In genomic region chr22:35726398-35726797, GRCh38 we compare ENCODE assay signal across 22 cellular contexts. TPM values are rescaled to one million over a fixed set of nuclear protein-coding genes. Genes with fewer than 3 reads are reported as not detected.
"Had no signal": no experiment of that assay in that cellular context is flagged by ENCODE, and none has a peak within 500 bp of the region (broad histone marks: within the 10 kb centered on the region; RNA-seq: fewer than 3 reads in every experiment).

No MANE protein-coding gene starts in this region.

- DNase-seq: activated CD4-positive, alpha-beta T cell treated with anti-CD3 and anti-CD28 coated beads for 4 hours; activated CD8-positive, alpha-beta memory T cell treated with anti-CD3 and anti-CD28 coated beads, Interleukin-2, amount 50 U/mL, for 4 hours; activated CD8-positive, alpha-beta T cell treated with anti-CD3 and anti-CD28 coated beads for 36 hours; activated gamma-delta T cell treated with Interleukin-2 at 50 U/mL for 16 hours; activated naive CD4-positive, alpha-beta T cell treated with anti-CD3 and anti-CD28 coated beads, Interleukin-2, amount 10 ng/mL, durations not matched to agents 7 days and 5 days; activated naive CD8-positive, alpha-beta T cell treated with anti-CD3 and anti-CD28 coated beads for 36 hours; activated T-cell treated with anti-CD3 and anti-CD28 coated beads, Interleukin-2, amount 50 U/mL, for 72 hours; brain microvascular endothelial cell; Karpas-422; MM.1S; NCI-H1105 treated with DMSO at 0.1 percent for 48 hours; NCI-H1436 treated with DMSO at 0.1 percent for 48 hours; NCI-H187; NCI-H2081; NCI-H510A treated with DMSO at 0.1 percent for 48 hours had no signal

- ATAC-seq: activated CD4-positive, CD25-positive, alpha-beta regulatory T cell treated with anti-CD3 and anti-CD28 coated beads, Interleukin-2, amount 50 U/mL, for 24 hours; activated CD8-positive, alpha-beta T cell treated with anti-CD3 and anti-CD28 coated beads for 36 hours; activated T-cell treated with anti-CD3 and anti-CD28 coated beads, Interleukin-2, amount 50 U/mL, for 72 hours had no signal

- H3K4me1 Mint-ChIP-seq: activated naive CD4-positive, alpha-beta T cell treated with anti-CD3 and anti-CD28 coated beads, Interleukin-2, amount 10 ng/mL, durations not matched to agents 7 days and 5 days; activated naive CD8-positive, alpha-beta T cell treated with anti-CD3 and anti-CD28 coated beads for 36 hours had no signal

- H3K27ac Mint-ChIP-seq: activated CD8-positive, alpha-beta T cell treated with anti-CD3 and anti-CD28 coated beads for 36 hours; activated naive CD4-positive, alpha-beta T cell treated with anti-CD3 and anti-CD28 coated beads, Interleukin-2, amount 10 ng/mL, durations not matched to agents 7 days and 5 days; activated naive CD8-positive, alpha-beta T cell treated with anti-CD3 and anti-CD28 coated beads for 36 hours; activated T-cell treated with anti-CD3 and anti-CD28 coated beads, Interleukin-2, amount 50 U/mL, for 72 hours; activated T-helper 2 cell treated with anti-CD3 and anti-CD28 coated beads, Interferon-gamma antibody, Interleukin-2, Interleukin-4, amounts not matched to agents 10 μg/mL and 5 μg/mL and 100 μg/mL, durations not matched to agents 14 hours and 24 hours and 36 hours had no signal

- H3K27me3 Mint-ChIP-seq: activated CD8-positive, alpha-beta T cell treated with anti-CD3 and anti-CD28 coated beads for 36 hours; activated naive CD8-positive, alpha-beta T cell treated with anti-CD3 and anti-CD28 coated beads for 36 hours had no signal

- H3K27me3 ChIP-seq: brain microvascular endothelial cell, cardiac muscle cell had no signal

- H3K36me3 Mint-ChIP-seq: activated naive CD4-positive, alpha-beta T cell treated with anti-CD3 and anti-CD28 coated beads, Interleukin-2, amount 10 ng/mL, durations not matched to agents 7 days and 5 days; activated naive CD8-positive, alpha-beta T cell treated with anti-CD3 and anti-CD28 coated beads for 36 hours had no signal

- H3K27ac ChIP-seq: brain microvascular endothelial cell, cardiac muscle cell, SK-N-MC had no signal

- H3K9me3 Mint-ChIP-seq: activated CD8-positive, alpha-beta T cell treated with anti-CD3 and anti-CD28 coated beads for 36 hours; activated naive CD4-positive, alpha-beta T cell treated with anti-CD3 and anti-CD28 coated beads, Interleukin-2, amount 10 ng/mL, durations not matched to agents 7 days and 5 days; activated naive CD8-positive, alpha-beta T cell treated with anti-CD3 and anti-CD28 coated beads for 36 hours; activated T-cell treated with anti-CD3 and anti-CD28 coated beads, Interleukin-2, amount 50 U/mL, for 72 hours; activated T-helper 2 cell treated with anti-CD3 and anti-CD28 coated beads, Interferon-gamma antibody, Interleukin-2, Interleukin-4, amounts not matched to agents 10 μg/mL and 5 μg/mL and 100 μg/mL, durations not matched to agents 14 hours and 24 hours and 36 hours had no signal

- H3K4me3 Mint-ChIP-seq: activated CD8-positive, alpha-beta T cell treated with anti-CD3 and anti-CD28 coated beads for 36 hours; activated naive CD4-positive, alpha-beta T cell treated with anti-CD3 and anti-CD28 coated beads, Interleukin-2, amount 10 ng/mL, durations not matched to agents 7 days and 5 days; activated naive CD8-positive, alpha-beta T cell treated with anti-CD3 and anti-CD28 coated beads for 36 hours; activated T-cell treated with anti-CD3 and anti-CD28 coated beads, Interleukin-2, amount 50 U/mL, for 72 hours had no signal

- H3K4me3 ChIP-seq: cardiac muscle cell, K562, SK-N-MC had no signal

- H3K36me3 ChIP-seq: brain microvascular endothelial cell, cardiac muscle cell had no signal

RNA-seq across cellular contexts. Expression of gene APOL5, which starts 8.7 kb away (rescaled TPM):
- total RNA-seq: activated CD8-positive, alpha-beta T cell treated with anti-CD3 and anti-CD28 coated beads for 36 hours; activated naive CD8-positive, alpha-beta T cell treated with anti-CD3 and anti-CD28 coated beads for 36 hours; activated T-cell treated with anti-CD3 and anti-CD28 coated beads, Interleukin-2, amount 50 U/mL, for 72 hours; activated T-helper 2 cell treated with anti-CD3 and anti-CD28 coated beads, Interferon-gamma antibody, Interleukin-2, Interleukin-4, amounts not matched to agents 10 μg/mL and 5 μg/mL and 100 μg/mL, durations not matched to agents 14 hours and 24 hours and 36 hours; cardiac muscle cell; K562; RPMI7951; T-helper 1 cell treated with Interleukin-12 subunit alpha and Interleukin-12 subunit beta and Interleukin-4 antibody, amounts not matched to agents 30 ng/mL and 1 ng/mL, for 36 hours had no signal
- polyA plus RNA-seq: cardiac muscle cell, K562 had no signal
